ENCODE assay signal across 8 cellular contexts in the genomic region with DNA sequence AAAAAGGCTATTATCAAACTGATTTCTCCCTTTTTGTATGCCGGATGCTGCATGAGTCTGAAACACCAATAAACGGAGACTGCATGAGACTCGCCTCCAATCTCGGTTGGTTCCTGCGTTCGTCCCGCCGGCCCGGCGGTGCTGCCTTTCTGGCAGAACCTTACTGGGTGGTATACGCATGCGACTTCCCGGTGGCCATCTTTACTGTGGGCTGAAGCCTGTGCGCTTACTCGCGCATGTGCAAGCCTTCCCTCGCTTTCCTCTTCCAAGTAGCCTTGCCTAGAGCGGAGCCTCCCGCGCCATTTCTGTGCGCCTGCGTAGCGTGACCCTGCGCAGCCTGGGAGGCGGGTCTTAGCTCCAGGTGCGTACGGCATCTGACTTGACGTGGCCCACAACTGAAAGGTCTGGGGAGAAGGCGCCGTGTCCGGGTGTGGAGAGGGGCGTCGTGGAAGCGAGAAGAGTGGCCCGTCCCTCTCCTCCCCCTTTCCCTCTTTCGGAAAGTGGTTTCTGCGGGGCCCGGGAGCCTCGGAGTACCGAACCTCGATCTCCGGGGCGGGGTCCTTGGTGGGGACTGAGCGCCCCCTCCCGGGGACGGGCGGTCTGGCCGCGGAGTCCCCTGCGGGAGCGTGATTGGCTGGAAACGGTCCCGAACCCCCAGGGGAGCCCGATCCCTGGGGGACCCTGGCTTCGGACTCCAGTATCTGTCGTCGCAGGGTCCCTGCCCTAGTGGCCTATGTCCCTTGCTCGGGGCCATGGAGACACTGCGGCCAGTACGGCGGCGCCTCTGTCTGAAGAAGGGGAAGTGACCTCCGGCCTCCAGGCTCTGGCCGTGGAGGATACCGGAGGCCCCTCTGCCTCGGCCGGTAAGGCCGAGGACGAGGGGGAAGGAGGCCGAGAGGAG. TPM values are rescaled to one million over a fixed set of nuclear protein-coding genes. Genes with fewer than 3 reads are reported as not detected.
DNase-seq lines count a peak whose midpoint lies in the region; ATAC-seq and TF ChIP-seq lines count a peak whose summit lies in the region.

TSS of gene PAGR1 (plus strand) at position 360 of the 901 bp plus-strand sequence. CDS start at position 734, 374 bp downstream.

- H3K27ac Mint-ChIP-seq in activated naive CD8-positive, alpha-beta T cell treated with anti-CD3 and anti-CD28 coated beads for 36 hours: peak within 1 kb of the TSS; percentile 95

- H3K4me1 ChIP-seq in ovary (ENCODE audit: insufficient read depth) (peaks cover 24% of the 10 kb centered on the region), tibial artery (peaks cover 2 to 64% (median 49%) of the 10 kb centered on the region in 4 donors)

- H3K27ac ChIP-seq in ovary: peak within 1 kb of the TSS; percentile 89 to 98
- H3K27ac ChIP-seq in tibial artery: peak within 1 kb of the TSS; percentile 90 to 97

- intact Hi-C loops in head of caudate nucleus (cut with DNase I): loop anchor here (10.0 kb wide), 2 partner anchors 109 to 179 kb away; partner anchors contain the start of genes HIRIP3, INO80E and KCTD13
- intact Hi-C loops in ovary (cut with DNase I): loop anchor here in 1 of 4 donors (2.0 kb wide), 1 partner anchor 25 kb away; the partner anchor contains the start of gene KIF22
- intact Hi-C loops in tibial artery (cut with DNase I; ENCODE audit: low total_unique reads): loop anchor here (10.0 kb wide), 1 partner anchor 179 kb away; the partner anchor contains the start of genes HIRIP3 and INO80E

- no peaks in the 10 kb centered on the region for H3K27me3 ChIP-seq in ovary
- no peaks in the 10 kb centered on the region for H3K27me3 ChIP-seq in tibial artery

- TF ChIP-seq EP300 in ovary (IDR thresholded peaks at IDR 0.05): no peak

- peak; percentile 88 for TF ChIP-seq POLR2A in GM10847 (IDR thresholded peaks at IDR 0.05; ENCODE audit: extremely low read depth, insufficient read length)
- TF ChIP-seq POLR2A in ovary (IDR thresholded peaks at IDR 0.05): peak; percentile 78

- ATAC-seq in HG02610 (IDR thresholded peaks at IDR 0.05; ENCODE audit: unreplicated experiment): peak; percentile 44

- peaks cover 54% of the 10 kb centered on the region for H3K4me1 Mint-ChIP-seq in activated naive CD8-positive, alpha-beta T cell treated with anti-CD3 and anti-CD28 coated beads for 36 hours

- peak; percentile 99 for DNase-seq in NCI-H1092 treated with DMSO at 0.1 percent for 48 hours (lab: John Stamatoyannopoulos, UW)
- DNase-seq in SKM-1 treated with dmso at 0.1 percent for 144 hours (lab: John Stamatoyannopoulos, UW; ENCODE audit: unreplicated experiment): peak; percentile 98
- peak; percentile 98 for DNase-seq in activated naive CD8-positive, alpha-beta T cell treated with anti-CD3 and anti-CD28 coated beads for 36 hours
- peak; percentile 92 to 99 (median 98) for DNase-seq in head of caudate nucleus
- peak; percentile 98 to 99 (median 99) for DNase-seq in ovary
- DNase-seq in tibial artery: peak; percentile 98 to 99

- H3K36me3 ChIP-seq in ovary (no peaks in the 10 kb centered on the region), tibial artery (peaks cover 5 to 22% (median 9%) of the 10 kb centered on the region in 3 donors)

- H3K36me3 Mint-ChIP-seq in activated naive CD8-positive, alpha-beta T cell treated with anti-CD3 and anti-CD28 coated beads for 36 hours: peaks cover 23% of the 10 kb centered on the region

- H3K9me3 ChIP-seq in ovary (no peaks in the 10 kb centered on the region), tibial artery (no peaks in the 10 kb centered on the region)

- H3K4me3 ChIP-seq in ovary: peak within 1 kb of the TSS; percentile 95
- H3K4me3 ChIP-seq in tibial artery: peak within 1 kb of the TSS; percentile 63 to 79

- H3K4me3 Mint-ChIP-seq in activated naive CD8-positive, alpha-beta T cell treated with anti-CD3 and anti-CD28 coated beads for 36 hours: peak within 1 kb of the TSS; percentile 94

- H3K9me3 Mint-ChIP-seq in activated naive CD8-positive, alpha-beta T cell treated with anti-CD3 and anti-CD28 coated beads for 36 hours: no peaks in the 10 kb centered on the region

- WGBS in ovary, 3 donors: 0% methylated on average over 58 to 70 of the region's 70 CpGs

- TF ChIP-seq CTCF in ovary (IDR thresholded peaks at IDR 0.05) (peak; percentile 86 to 93 (median 92)), tibial artery (IDR thresholded peaks at IDR 0.05) (peak; percentile 84 to 92)

- peaks cover 8% of the 10 kb centered on the region for H3K27me3 Mint-ChIP-seq in activated naive CD8-positive, alpha-beta T cell treated with anti-CD3 and anti-CD28 coated beads for 36 hours

RNA-seq across cellular contexts. Expression of gene PAGR1, which starts in this region (rescaled TPM):
- total RNA-seq in activated naive CD8-positive, alpha-beta T cell treated with anti-CD3 and anti-CD28 coated beads for 36 hours: 10 to 100 TPM; 33.7 to 34.8 TPM
- total RNA-seq in ovary: 10 to 100 TPM; 41.3 to 83.6 (median 66.6) TPM
- polyA plus RNA-seq in ovary: 10 to 100 TPM; 13.9 to 63.3 TPM

Comparison
In these comparisons a context has a peak if more than half of its experiments do, and no peak if none do; other contexts are left out.
1. Peak in every context shown above with its lines: DNase-seq, ATAC-seq, H3K4me3 ChIP-seq and H3K27ac ChIP-seq.